32 cellular contexts compared by ENCODE assay signal in genomic region chr4:11628093-11628725, GRCh38.
DNase-seq lines count a peak whose midpoint lies in the region; ATAC-seq, FAIRE-seq and TF ChIP-seq lines count a peak whose summit lies in the region.
"Had no signal": no experiment of that assay in that cellular context is flagged by ENCODE, and none has a peak within 500 bp of the region (broad histone marks: within the 10 kb centered on the region; RNA-seq: fewer than 3 reads in every experiment).

No MANE protein-coding gene starts in this region.

- CTCF ChIA-PET in Caco-2 (lab: Charles Lee), result no interaction called here
- CTCF ChIA-PET in PC-9 (lab: Charles Lee), result interaction anchor here (1.0 kb wide), 1 partner anchor 199 kb away, joined by 4 read pairs; the partner anchor contains the start of gene HS3ST1

- FAIRE-seq in keratinocyte (lab: Jason Lieb, UNC), result peak; percentile 71
- FAIRE-seq: A204.1 had no signal

- no peaks in the 10 kb centered on the region for H3K27me3 ChIP-seq in Caco-2 (replicated peaks; ENCODE audit: control insufficient read depth, insufficient read depth, low read length)
- H3K27me3 ChIP-seq in PC-9 (ENCODE audit: insufficient read depth, low read depth), result no peaks in the 10 kb centered on the region
- H3K27me3 ChIP-seq in keratinocyte (ENCODE audit: control insufficient read depth, extremely low read depth, insufficient read depth, low read length), result no peaks in the 10 kb centered on the region
- H3K27me3 ChIP-seq: adrenal gland, esophagus squamous epithelium, ovary, transverse colon had no signal

- H3K9me3 ChIP-seq in Caco-2 (no peaks in the 10 kb centered on the region), PC-9 (ENCODE audit: insufficient read depth, low read depth) (peaks cover 13% of the 10 kb centered on the region; the same call in 1 of the 2 replicates), keratinocyte (ENCODE audit: control insufficient read depth, low read depth, low read length) (no peaks in the 10 kb centered on the region)
- H3K9me3 ChIP-seq: adrenal gland, esophagus squamous epithelium, ovary, transverse colon had no signal

- intact Hi-C loops in Caco-2 (cut with micrococcal nuclease; ENCODE audit: unreplicated experiment), result loop anchor here (2.0 kb wide), 1 partner anchor 13 kb away; no protein-coding TSS in a partner anchor
- intact Hi-C loops in PC-9 (cut with micrococcal nuclease; ENCODE audit: unreplicated experiment), result no loop called here

- TF ChIP-seq CTCF in Caco-2 (IDR thresholded peaks at IDR 0.05; ENCODE audit: insufficient read depth in 1 of 2, low read depth in 1 of 2, low read length in 1 of 2, severe bottlenecking in 1 of 2, unreplicated experiment in 1 of 2) (no peak), PC-9 (conservative IDR thresholded peaks at IDR 0.05) (no peak), keratinocyte (optimal IDR thresholded peaks at IDR 0.05 in 1 of 3, IDR thresholded peaks at IDR 0.05 in 1 of 3, conservative IDR thresholded peaks at IDR 0.05 in 1 of 3; ENCODE audit: extremely low read depth in 1 of 3, insufficient read depth in 2 of 3, low read length in 3 of 3) (no peak)

- no peaks in the 10 kb centered on the region for H3K27me3 Mint-ChIP-seq in Caco-2 (ENCODE audit: insufficient read depth, unreplicated experiment)

- dilution Hi-C loops in keratinocyte (cut with MboI; ENCODE audit: extremely low pct_ligation_motif_present, low sequenced_read_pairs), result no loop called here

- no TSS peak for BruUV-seq in Caco-2 (replicated peaks; lab: Mats Ljungman, UMichigan)
- no TSS peak for BruUV-seq in PC-9 (replicated peaks; lab: Mats Ljungman, UMichigan)

- H3K36me3 Mint-ChIP-seq in Caco-2 (ENCODE audit: insufficient read depth, unreplicated experiment), result no peaks in the 10 kb centered on the region
- H3K36me3 Mint-ChIP-seq: activated CD8-positive, alpha-beta memory T cell treated with anti-CD3 and anti-CD28 coated beads, Interleukin-2, amount 10 ng/mL, durations not matched to agents 7 days and 5 days; CD8-positive, alpha-beta memory T cell had no signal

- peaks cover 11% of the 10 kb centered on the region; the same call in 1 of the 2 replicates for H3K4me1 ChIP-seq in Caco-2
- peaks cover 79% of the 10 kb centered on the region for H3K4me1 ChIP-seq in PC-9 (replicated peaks; ENCODE audit: insufficient read depth)
- peaks cover 84% of the 10 kb centered on the region for H3K4me1 ChIP-seq in keratinocyte (ENCODE audit: control insufficient read depth, extremely low read depth, insufficient read depth, low read length)
- H3K4me1 ChIP-seq: adrenal gland had no signal

- H3K79me2 ChIP-seq in PC-9 (ENCODE audit: low read depth) (no peaks in the 10 kb centered on the region), keratinocyte (ENCODE audit: control insufficient read depth, insufficient read depth, low read length) (no peaks in the 10 kb centered on the region)

- H2AFZ ChIP-seq in PC-9 (no peak overlapping the region), keratinocyte (ENCODE audit: control insufficient read depth, low read length) (no peak overlapping the region)

- H3F3A ChIP-seq in PC-9 (ENCODE audit: insufficient read depth, low read depth), result peaks cover 32% of the 10 kb centered on the region

- peak overlapping the region; percentile 13 for H3K9ac ChIP-seq in keratinocyte (ENCODE audit: control insufficient read depth, extremely low read depth, insufficient read depth, low read length)

- H3K27ac ChIP-seq in PC-9 (peak overlapping the region; percentile 94), keratinocyte (ENCODE audit: control insufficient read depth, insufficient read depth, low read length) (peak overlapping the region; percentile 96)
- H3K27ac ChIP-seq: adrenal gland, coronary artery, esophagus squamous epithelium, ovary had no signal

- POLR2A ChIA-PET in Caco-2 (lab: Charles Lee) (no interaction called here), PC-9 (lab: Charles Lee; ENCODE audit: unreplicated experiment) (interaction anchor here (0.6 to 0.7 kb wide), 4 partner anchors 31 to 159 kb away, joined by 3 to 4 read pairs (median 3); no protein-coding TSS in a partner anchor)

- H3K36me3 ChIP-seq in Caco-2 (ENCODE audit: control insufficient read depth, insufficient read depth, low read length) (no peaks in the 10 kb centered on the region), PC-9 (ENCODE audit: low read depth) (no peaks in the 10 kb centered on the region), keratinocyte (ENCODE audit: control insufficient read depth in 2 of 2, extremely low read depth in 1 of 2, insufficient read depth in 2 of 2, low read length in 2 of 2) (no peaks in the 10 kb centered on the region)
- H3K36me3 ChIP-seq: adrenal gland, esophagus squamous epithelium, ovary, transverse colon had no signal

- H3K9me2 ChIP-seq in PC-9 (ENCODE audit: insufficient read depth), result no peaks in the 10 kb centered on the region

- H3K4me3 Mint-ChIP-seq in Caco-2 (ENCODE audit: unreplicated experiment), result no peak overlapping the region
- H3K4me3 Mint-ChIP-seq: activated CD8-positive, alpha-beta memory T cell treated with anti-CD3 and anti-CD28 coated beads, Interleukin-2, amount 10 ng/mL, durations not matched to agents 7 days and 5 days; CD8-positive, alpha-beta memory T cell; endodermal cell; WTC11 had no signal

- H4K20me1 ChIP-seq in PC-9 (ENCODE audit: insufficient read depth), result no peaks in the 10 kb centered on the region
- H4K20me1 ChIP-seq in keratinocyte (ENCODE audit: control insufficient read depth, extremely low read depth, insufficient read depth, low read length), result no peaks in the 10 kb centered on the region

- H3K9me1 ChIP-seq in keratinocyte (ENCODE audit: control insufficient read depth, extremely low read depth, insufficient read depth, low read length), result no peaks in the 10 kb centered on the region

- peak; percentile 9 to 41 for DNase-seq in Caco-2
- peak; percentile 61 to 79 for DNase-seq in PC-9
- peak; percentile 48 for DNase-seq in dedifferentiated amniotic fluid mesenchymal stem cell (ENCODE audit: extremely low spot score)
- DNase-seq in keratinocyte (ENCODE audit: low read depth, low spot score), result no peak
- DNase-seq in DMS153 treated with DMSO at 0.1 percent for 48 hours (lab: John Stamatoyannopoulos, UW; ENCODE audit: unreplicated experiment), result no peak
- no peak for DNase-seq in stimulated activated CD8-positive, alpha-beta memory T cell treated with anti-CD3 and anti-CD28 coated beads, Interleukin-4, amount 100 ng/mL, for 48 hours
- DNase-seq: activated CD8-positive, alpha-beta memory T cell treated with anti-CD3 and anti-CD28 coated beads, Interleukin-2, amount 10 ng/mL, durations not matched to agents 7 days and 5 days; activated naive CD4-positive, alpha-beta T cell; activated T-cell treated with anti-CD3 and anti-CD28 coated beads, Interleukin-2, amount 50 U/mL, for 48 hours; adrenal gland; CD8-positive, alpha-beta memory T cell; endodermal cell; esophagus squamous epithelium; GDM1; GOT3; KBM-7; MV-4-11; NCI-H146; NCI-H524; NK-92 treated with Interleukin-12 subunit alpha and Interleukin-12 subunit beta, amount 100 ng/mL, for 24 hours; ovary; retina; stimulated activated CD4-positive, alpha-beta T cell treated with anti-CD3 and anti-CD28 coated beads, Interleukin-2, amount 100 ng/mL, for 24 hours; SW 1271; T-helper 9 cell; transverse colon had no signal

- no peaks in the 10 kb centered on the region for H3K4me1 Mint-ChIP-seq in Caco-2 (ENCODE audit: low read depth, unreplicated experiment)
- H3K4me1 Mint-ChIP-seq: activated CD8-positive, alpha-beta memory T cell treated with anti-CD3 and anti-CD28 coated beads, Interleukin-2, amount 10 ng/mL, durations not matched to agents 7 days and 5 days; CD8-positive, alpha-beta memory T cell had no signal

- H3K4me2 ChIP-seq in PC-9, result peak overlapping the region; percentile 51
- H3K4me2 ChIP-seq in keratinocyte (ENCODE audit: control insufficient read depth, extremely low read depth, insufficient read depth, low read depth, low read length), result peak overlapping the region; percentile 4

- H3K9me3 Mint-ChIP-seq in Caco-2 (ENCODE audit: unreplicated experiment), result peaks cover 11% of the 10 kb centered on the region
- H3K9me3 Mint-ChIP-seq: CD8-positive, alpha-beta memory T cell had no signal

- no peak overlapping the region for H3K27ac Mint-ChIP-seq in Caco-2 (ENCODE audit: unreplicated experiment)
- H3K27ac Mint-ChIP-seq: activated CD8-positive, alpha-beta memory T cell treated with anti-CD3 and anti-CD28 coated beads, Interleukin-2, amount 10 ng/mL, durations not matched to agents 7 days and 5 days; CD8-positive, alpha-beta memory T cell; endodermal cell; WTC11 had no signal

- ATAC-seq in HG02798 (IDR thresholded peaks at IDR 0.05; ENCODE audit: poor library complexity, unreplicated experiment), result no peak
- ATAC-seq in HG02623 (IDR thresholded peaks at IDR 0.05; ENCODE audit: unreplicated experiment), result no peak
- ATAC-seq: activated CD8-positive, alpha-beta memory T cell treated with anti-CD3 and anti-CD28 coated beads, Interleukin-2, amount 10 ng/mL, durations not matched to agents 7 days and 5 days; Panc1; WTC11 had no signal

- H3K4me3 ChIP-seq in Caco-2 (ENCODE audit: low read depth, low read length) (no peak overlapping the region), PC-9 (peak overlapping the region; percentile 14; the same call in 1 of the 2 replicates), keratinocyte (ENCODE audit: control insufficient read depth in 2 of 3, extremely low read depth in 1 of 3, insufficient read depth in 2 of 3, low read depth in 1 of 3, low read length in 3 of 3) (no peak overlapping the region)
- H3K4me3 ChIP-seq: adrenal gland, coronary artery, esophagus squamous epithelium, ovary, transverse colon had no signal

Comparison
In these comparisons a context has a peak if more than half of its experiments do, and no peak if none do; other contexts are left out.
1. DNase-seq: peak in Caco-2 (2 of 2), PC-9 (2 of 2) and dedifferentiated amniotic fluid mesenchymal stem cell (single experiment); none in keratinocyte (single experiment), DMS153 treated with DMSO at 0.1 percent for 48 hours (single experiment) and stimulated activated CD8-positive, alpha-beta memory T cell treated with anti-CD3 and anti-CD28 coated beads, Interleukin-4, amount 100 ng/mL, for 48 hours (single experiment).